8 cellular contexts compared by ENCODE assay signal in the genomic region with DNA sequence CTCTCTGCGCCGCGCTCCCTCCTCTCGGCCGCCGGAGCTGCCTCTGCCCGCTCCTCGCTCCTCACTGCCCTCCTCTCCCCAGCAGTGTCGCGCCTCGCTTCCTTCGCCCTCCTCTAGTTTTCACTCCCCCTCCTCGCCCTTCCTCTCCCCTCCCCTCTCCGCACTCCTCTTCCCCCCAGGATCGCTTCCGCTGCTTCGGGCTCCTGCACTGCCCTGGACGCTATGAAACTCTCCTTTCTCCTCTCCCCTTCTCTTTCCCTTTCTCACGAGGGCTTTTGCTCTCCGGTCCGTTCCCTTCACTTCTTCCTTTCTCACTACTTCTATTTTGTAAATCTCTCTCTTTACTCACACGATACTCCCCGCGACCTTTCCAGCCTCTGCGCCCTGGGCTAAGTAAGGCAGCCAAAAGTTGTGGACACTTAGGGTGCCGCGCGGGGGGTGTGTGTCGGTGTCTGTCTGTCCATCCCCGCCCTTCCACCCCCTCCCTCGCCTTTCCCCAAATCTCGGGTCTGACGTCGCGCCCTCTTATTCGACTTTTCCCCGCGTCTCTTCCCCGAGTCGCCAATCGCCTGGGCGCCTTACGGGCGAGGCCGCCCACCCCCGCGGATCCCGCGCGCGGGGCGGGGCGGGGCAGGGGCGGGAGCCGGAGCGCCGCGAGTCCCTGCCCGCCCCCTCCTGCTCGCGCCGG. TPM values are rescaled to one million over a fixed set of nuclear protein-coding genes. Genes with fewer than 3 reads are reported as not detected.
A peak's percentile ranks its signal among the peaks of the same experiment; 100 is the strongest.
DNase-seq lines count a peak whose midpoint lies in the region; ATAC-seq and TF ChIP-seq lines count a peak whose summit lies in the region.

A gene (minus strand): TSS at position 458 of the 688 bp plus-strand sequence. CDS start 737 bp downstream, outside the sequence.

- H3K27me3 ChIP-seq in Caco-2 (replicated peaks; ENCODE audit: control insufficient read depth, insufficient read depth, low read length) (no peaks in the 10 kb centered on the region), left lung (peaks cover 69 to 100% of the 10 kb centered on the region in 2 donors), suprapubic skin (peaks cover 62% of the 10 kb centered on the region)

- CTCF ChIA-PET in Caco-2 (lab: Charles Lee), result interaction anchor here (0.6 to 0.9 kb wide), 4 partner anchors 13 to 737 kb away, joined by 3 to 4 read pairs (median 3); no protein-coding TSS in a partner anchor

- peak in 1 of 2 donors; percentile 10 for TF ChIP-seq POLR2A in suprapubic skin (IDR thresholded peaks at IDR 0.05)

- H3K4me1 ChIP-seq in Caco-2, result 0 out of 2 replicates have a peak, but pooled peaks cover 5% of the 10 kb centered on the region
- H3K4me1 ChIP-seq in left lung, result peaks cover 0 to 37% of the 10 kb centered on the region in 2 donors
- H3K4me1 ChIP-seq in suprapubic skin, result peaks cover 25% of the 10 kb centered on the region

- no peaks in the 10 kb centered on the region for H3K27me3 Mint-ChIP-seq in Caco-2 (ENCODE audit: insufficient read depth, unreplicated experiment)

- intact Hi-C loops in Caco-2 (cut with micrococcal nuclease; ENCODE audit: unreplicated experiment) (loop anchor here (1.0 to 10.0 kb wide), 9 partner anchors 339 to 968 kb away; no protein-coding TSS in a partner anchor), left lung (cut with DNase I) (loop anchor here in 1 of 2 donors (10.0 kb wide), 1 partner anchor 648 kb away; a partner anchor contains a TSS)

- peaks cover 54% of the 10 kb centered on the region for H3K36me3 Mint-ChIP-seq in Caco-2 (ENCODE audit: insufficient read depth, unreplicated experiment)

- peak within 1 kb of the TSS; percentile 79 for H3K27ac Mint-ChIP-seq in Caco-2 (ENCODE audit: unreplicated experiment)

- H3K9me3 ChIP-seq in Caco-2, result no peaks in the 10 kb centered on the region
- H3K9me3 ChIP-seq in left lung, result no peaks in the 10 kb centered on the region
- H3K9me3 ChIP-seq in suprapubic skin, result no peaks in the 10 kb centered on the region

- H3K4me1 Mint-ChIP-seq in Caco-2 (ENCODE audit: low read depth, unreplicated experiment), result peaks cover 7% of the 10 kb centered on the region

- H3K36me3 ChIP-seq in Caco-2 (ENCODE audit: control insufficient read depth, insufficient read depth, low read length), result no peaks in the 10 kb centered on the region
- no peaks in the 10 kb centered on the region for H3K36me3 ChIP-seq in left lung
- peaks cover 9% of the 10 kb centered on the region for H3K36me3 ChIP-seq in suprapubic skin

- peak; percentile 90 to 95 for DNase-seq in Caco-2
- peak; percentile 91 for DNase-seq in Jurkat, Clone E6-1 (ENCODE audit: low read depth, low spot score)
- peak; percentile 97 for DNase-seq in RPMI7951 (ENCODE audit: low read depth)
- DNase-seq in dedifferentiated amniotic fluid mesenchymal stem cell (ENCODE audit: extremely low spot score), result peak; percentile 76
- DNase-seq in left lung, result peak; percentile 89 to 91
- DNase-seq in suprapubic skin (ENCODE audit: low spot score in 2 of 2), result peak; percentile 94 to 96
- no peak for DNase-seq in activated gamma-delta T cell treated with Interleukin-2 at 50 U/mL for 16 hours
- no peak for DNase-seq in stimulated activated CD4-positive, alpha-beta T cell treated with anti-CD3 and anti-CD28 coated beads, Interleukin-1b, Interleukin-23, amount 100 ng/mL, for 48 hours

- no peak for TF ChIP-seq CTCF in Caco-2 (IDR thresholded peaks at IDR 0.05; ENCODE audit: insufficient read depth in 1 of 2, low read depth in 1 of 2, low read length in 1 of 2, severe bottlenecking in 1 of 2, unreplicated experiment in 1 of 2)
- no peak for TF ChIP-seq CTCF in left lung (IDR thresholded peaks at IDR 0.05)
- TF ChIP-seq CTCF in suprapubic skin (IDR thresholded peaks at IDR 0.05), result no peak

- 1% methylated on average over 53 of the region's 62 CpGs for WGBS in suprapubic skin

- peak within 1 kb of the TSS; percentile 85 for H3K4me3 Mint-ChIP-seq in Caco-2 (ENCODE audit: unreplicated experiment)

- BruUV-seq in Caco-2 (replicated peaks; lab: Mats Ljungman, UMichigan), result no TSS peak

- H3K4me3 ChIP-seq in Caco-2 (ENCODE audit: low read depth, low read length) (peak within 1 kb of the TSS; percentile 83), left lung (peak within 1 kb of the TSS; percentile 47 to 53), suprapubic skin (peak within 1 kb of the TSS; percentile 91)
- peak within 1 kb of the TSS; percentile 94 for H3K4me3 ChIP-seq in Jurkat, Clone E6-1 (ENCODE audit: low read length)

- H3K27ac ChIP-seq in left lung, result peak within 1 kb of the TSS; percentile 75 to 87
- peak within 1 kb of the TSS; percentile 97 for H3K27ac ChIP-seq in suprapubic skin

- peak; percentile 78 for ATAC-seq in left lung

- POLR2A ChIA-PET in Caco-2 (lab: Charles Lee), result interaction anchor here (0.6 kb wide), 1 partner anchor 392 kb away, joined by 3 read pairs; no protein-coding TSS in a partner anchor

- no peaks in the 10 kb centered on the region for H3K9me3 Mint-ChIP-seq in Caco-2 (ENCODE audit: unreplicated experiment)

- TF ChIP-seq EP300 in suprapubic skin (IDR thresholded peaks at IDR 0.05), result no peak

RNA-seq across cellular contexts. Expression of the gene that starts here (rescaled TPM):
- total RNA-seq in Caco-2 (2022) (63.2 and 73.3 TPM in 2 replicates), left lung (10 to 100 TPM; 40.7 to 42.0 TPM), suprapubic skin (100 to 1,000 TPM in 1 of 4 donors, 10 to 100 TPM in 3; 50.9 to 112 (median 82.7) TPM)
- 51.0 TPM for polyA plus RNA-seq in Jurkat, Clone E6-1 (2012; ENCODE audit: insufficient read depth, insufficient read length)
- total RNA-seq in RPMI7951 (2014; rRNA removed; shearing (Covaris generic)), result 7.7 and 15.1 TPM in 2 replicates

Comparison
In these comparisons a context has a peak if more than half of its experiments do, and no peak if none do; other contexts are left out.
1. DNase-seq: peak in Caco-2 (2 of 2), Jurkat, Clone E6-1 (single experiment), RPMI7951 (single experiment), dedifferentiated amniotic fluid mesenchymal stem cell (single experiment), left lung (2 of 2) and suprapubic skin (2 of 2); none in activated gamma-delta T cell treated with Interleukin-2 at 50 U/mL for 16 hours (single experiment) and stimulated activated CD4-positive, alpha-beta T cell treated with anti-CD3 and anti-CD28 coated beads, Interleukin-1b, Interleukin-23, amount 100 ng/mL, for 48 hours (single experiment).
2. Peak in every context shown above with its lines, with median percentiles within 50 percentile points of each other: H3K4me3 ChIP-seq.